ENCODE assay signal across 23 cellular contexts in genomic region chr2:225457462-225457861, GRCh38. TPM values are rescaled to one million over a fixed set of nuclear protein-coding genes. Genes with fewer than 3 reads are reported as not detected.
"Had no signal": no experiment of that assay in that cellular context is flagged by ENCODE, and none has a peak within 500 bp of the region (broad histone marks: within the 10 kb centered on the region; RNA-seq: fewer than 3 reads in every experiment).

No MANE protein-coding gene starts in this region.

- H3K4me3 ChIP-seq: lung, prostate gland, right lobe of liver, suprapubic skin had no signal

- H3K27me3 ChIP-seq: neutrophil, suprapubic skin had no signal

- H3K27ac Mint-ChIP-seq: activated T-helper 2 cell treated with anti-CD3 and anti-CD28 coated beads, Interferon-gamma antibody, Interleukin-2, Interleukin-4, amounts not matched to agents 10 μg/mL and 5 μg/mL and 100 μg/mL, durations not matched to agents 14 hours and 24 hours and 36 hours; dendritic cell treated with granulocyte-macrophage colony-stimulating factor and Interleukin-4, amounts not matched to agents 40 ng/mL and 50 ng/mL, for 4 days; endodermal cell; naive thymus-derived CD8-positive, alpha-beta T cell; T-helper 2 cell treated with Interferon-gamma antibody and Interleukin-4, amounts not matched to agents 5 μg/mL and 100 μg/mL, for 36 hours had no signal

- H3K36me3 Mint-ChIP-seq: brain had no signal

- H3K4me1 ChIP-seq: prostate gland, right lobe of liver, suprapubic skin had no signal

- H3K27me3 Mint-ChIP-seq: brain; dendritic cell treated with granulocyte-macrophage colony-stimulating factor and Interleukin-4, amounts not matched to agents 40 ng/mL and 50 ng/mL, for 4 days had no signal

- H3K36me3 ChIP-seq: neutrophil, prostate gland, right lobe of liver, suprapubic skin had no signal

- H3K4me3 Mint-ChIP-seq: brain; central memory CD8-positive, alpha-beta T cell; dendritic cell treated with granulocyte-macrophage colony-stimulating factor and Interleukin-4, amounts not matched to agents 40 ng/mL and 50 ng/mL, for 4 days; endodermal cell; naive thymus-derived CD8-positive, alpha-beta T cell; T-helper 2 cell treated with Interferon-gamma antibody and Interleukin-4, amounts not matched to agents 5 μg/mL and 100 μg/mL, for 36 hours had no signal

- H3K9me3 Mint-ChIP-seq: activated T-helper 2 cell treated with anti-CD3 and anti-CD28 coated beads, Interferon-gamma antibody, Interleukin-2, Interleukin-4, amounts not matched to agents 10 μg/mL and 5 μg/mL and 100 μg/mL, durations not matched to agents 14 hours and 24 hours and 36 hours; central memory CD8-positive, alpha-beta T cell; dendritic cell treated with granulocyte-macrophage colony-stimulating factor and Interleukin-4, amounts not matched to agents 40 ng/mL and 50 ng/mL, for 4 days; naive thymus-derived CD8-positive, alpha-beta T cell; T-helper 2 cell treated with Interferon-gamma antibody and Interleukin-4, amounts not matched to agents 5 μg/mL and 100 μg/mL, for 36 hours had no signal

- H3K4me1 Mint-ChIP-seq: central memory CD8-positive, alpha-beta T cell; naive thymus-derived CD8-positive, alpha-beta T cell had no signal

- DNase-seq: activated CD4-positive, alpha-beta T cell treated with anti-CD3 and anti-CD28 coated beads, Interleukin-2, amount 50 U/mL, for 1 hour; activated naive CD4-positive, alpha-beta T cell treated with anti-CD3 and anti-CD28 coated beads, Interleukin-2, amount 50 U/mL, for 16 hours; amygdala; endodermal cell; erythroblast; hypothalamus; left cardiac atrium; naive thymus-derived CD8-positive, alpha-beta T cell; right lobe of liver; stimulated activated CD4-positive, alpha-beta T cell treated with anti-CD3 and anti-CD28 coated beads, Interleukin-12 subunit alpha, Interleukin-12 subunit beta, amount 100 ng/mL, for 4 hours; stimulated activated CD4-positive, alpha-beta T cell treated with anti-CD3 and anti-CD28 coated beads, Interleukin-2, amount 100 ng/mL, for 48 hours; stimulated activated naive CD8-positive, alpha-beta T cell treated with anti-CD3 and anti-CD28 coated beads, Interleukin-15, Interleukin-2, amounts not matched to agents 100 U/mL and 50 U/mL, for 24 hours had no signal

- H3K27ac ChIP-seq: neutrophil, prostate gland, right lobe of liver, suprapubic skin had no signal

- ATAC-seq: left cardiac atrium; naive thymus-derived CD8-positive, alpha-beta T cell; right lobe of liver; stimulated activated naive CD8-positive, alpha-beta T cell treated with anti-CD3 and anti-CD28 coated beads, Interleukin-15, Interleukin-2, amounts not matched to agents 100 U/mL and 50 U/mL, for 24 hours had no signal

- H3K9me3 ChIP-seq: neutrophil, prostate gland, right lobe of liver, suprapubic skin had no signal

RNA-seq across cellular contexts. Expression of gene NYAP2, which starts 58.0 kb away (rescaled TPM):
- total RNA-seq: activated CD8-positive, alpha-beta memory T cell treated with anti-CD3 and anti-CD28 coated beads for 36 hours; activated T-helper 2 cell treated with anti-CD3 and anti-CD28 coated beads, Interferon-gamma antibody, Interleukin-2, Interleukin-4, amounts not matched to agents 10 μg/mL and 5 μg/mL and 100 μg/mL, durations not matched to agents 14 hours and 24 hours and 36 hours; endodermal cell; glomerular endothelial cell; left cardiac atrium; right lobe of liver had no signal
- polyA plus RNA-seq: naive thymus-derived CD8-positive, alpha-beta T cell had no signal
